Comparison of ENCODE assay signal across 18 cellular contexts in genomic region chr21:36852293-36852692, GRCh38.
"Had no signal": no experiment of that assay in that cellular context is flagged by ENCODE, and none has a peak within 500 bp of the region (broad histone marks: within the 10 kb centered on the region; RNA-seq: fewer than 3 reads in every experiment).

No MANE protein-coding gene starts in this region.

- H3K27me3 ChIP-seq: body of pancreas, foreskin keratinocyte, pancreas had no signal

- H3K4me3 ChIP-seq: body of pancreas, pancreas had no signal

- H3K27ac Mint-ChIP-seq: activated CD8-positive, alpha-beta T cell treated with anti-CD3 and anti-CD28 coated beads for 36 hours had no signal

- H3K9me3 Mint-ChIP-seq: activated CD8-positive, alpha-beta T cell treated with anti-CD3 and anti-CD28 coated beads for 36 hours; activated naive CD4-positive, alpha-beta T cell treated with anti-CD3 and anti-CD28 coated beads, Interleukin-2, amount 50 U/mL, for 72 hours; activated T-cell treated with anti-CD3 and anti-CD28 coated beads, Interleukin-2, amount 50 U/mL, for 4 hours; central memory CD8-positive, alpha-beta T cell; neural crest cell had no signal

- H3K9me3 ChIP-seq: body of pancreas, pancreas had no signal

- H3K4me1 ChIP-seq: body of pancreas, foreskin keratinocyte, pancreas had no signal

- H3K36me3 Mint-ChIP-seq: activated naive CD4-positive, alpha-beta T cell treated with anti-CD3 and anti-CD28 coated beads, Interleukin-2, amount 50 U/mL, for 72 hours had no signal

- H3K4me3 Mint-ChIP-seq: activated CD8-positive, alpha-beta T cell treated with anti-CD3 and anti-CD28 coated beads for 36 hours; activated T-cell treated with anti-CD3 and anti-CD28 coated beads, Interleukin-2, amount 50 U/mL, for 4 hours; central memory CD8-positive, alpha-beta T cell; neural crest cell had no signal

- ATAC-seq: activated CD8-positive, alpha-beta T cell treated with anti-CD3 and anti-CD28 coated beads for 36 hours; body of pancreas; foreskin keratinocyte; pancreas had no signal

- H3K27me3 Mint-ChIP-seq: activated CD8-positive, alpha-beta T cell treated with anti-CD3 and anti-CD28 coated beads for 36 hours; central memory CD8-positive, alpha-beta T cell had no signal

- H3K27ac ChIP-seq: body of pancreas, foreskin keratinocyte, pancreas, VCaP had no signal

- H3K36me3 ChIP-seq: pancreas had no signal

- DNase-seq: activated CD4-positive, alpha-beta T cell treated with anti-CD3 and anti-CD28 coated beads for 1 hour; activated CD8-positive, alpha-beta T cell treated with anti-CD3 and anti-CD28 coated beads for 36 hours; activated gamma-delta T cell; activated T-cell treated with anti-CD3 and anti-CD28 coated beads, Interleukin-2, amount 50 U/mL, for 4 hours; body of pancreas; cortex of kidney; effector CD8-positive, alpha-beta T cell; foreskin keratinocyte; kidney glomerular epithelial cell; pancreas; stimulated activated CD4-positive, alpha-beta T cell treated with anti-CD3 and anti-CD28 coated beads, Interleukin-12 subunit alpha, Interleukin-12 subunit beta, amount 100 ng/mL, for 4 hours; stimulated activated CD4-positive, alpha-beta T cell treated with anti-CD3 and anti-CD28 coated beads, Interleukin-2, amount 100 ng/mL, for 24 hours; T-helper 1 cell; T1000 had no signal
